12 cellular contexts compared by ENCODE assay signal in the genomic region with DNA sequence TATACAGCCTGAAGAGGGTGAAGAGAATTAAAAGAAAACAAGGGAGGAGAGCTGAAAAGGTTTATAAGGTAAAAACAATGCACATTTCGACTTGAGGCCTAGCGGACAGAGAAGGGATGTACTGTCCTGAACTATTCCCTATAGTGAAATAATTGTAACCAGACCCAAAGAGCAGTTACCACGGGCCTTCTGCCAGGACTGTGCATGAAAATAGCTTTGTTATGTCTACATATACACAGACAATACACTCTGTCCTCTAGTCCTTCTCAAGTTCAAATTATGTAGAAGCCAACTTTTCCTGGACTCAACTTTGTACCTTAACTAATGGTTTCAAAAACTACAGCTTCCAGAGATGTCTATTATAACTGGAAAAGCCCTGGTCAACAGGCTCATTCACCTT.
"Had no signal": no experiment of that assay in that cellular context is flagged by ENCODE, and none has a peak within 500 bp of the region (broad histone marks: within the 10 kb centered on the region; RNA-seq: fewer than 3 reads in every experiment).

No MANE protein-coding gene starts in this region.

- H3K4me3 ChIP-seq: sigmoid colon, suprapubic skin, upper lobe of right lung had no signal

- H3K27ac Mint-ChIP-seq: activated naive CD8-positive, alpha-beta T cell; T-helper 17 cell had no signal

- H3K27me3 Mint-ChIP-seq: activated naive CD8-positive, alpha-beta T cell; T-helper 17 cell had no signal

- H3K27ac ChIP-seq: suprapubic skin, upper lobe of right lung had no signal

- ATAC-seq: stimulated activated naive CD8-positive, alpha-beta T cell treated with anti-CD3 and anti-CD28 coated beads, Interleukin-15, Interleukin-2, amounts not matched to agents 100 U/mL and 50 U/mL, for 24 hours; T-helper 17 cell; upper lobe of right lung had no signal

- H3K27me3 ChIP-seq: sigmoid colon, suprapubic skin, upper lobe of right lung had no signal

- H3K36me3 ChIP-seq: sigmoid colon, suprapubic skin, upper lobe of right lung had no signal

- H3K4me3 Mint-ChIP-seq: activated naive CD8-positive, alpha-beta T cell; neural crest cell; T-helper 17 cell had no signal

- DNase-seq: activated CD4-positive, CD25-positive, alpha-beta regulatory T cell; activated T-cell treated with anti-CD3 and anti-CD28 coated beads, Interleukin-2, amount 50 U/mL, for 1 hour; cortex of kidney; effector memory CD4-positive, alpha-beta T cell; sigmoid colon; stimulated activated CD4-positive, alpha-beta T cell treated with anti-CD3 and anti-CD28 coated beads, Interleukin-2, amount 100 ng/mL, for 48 hours; stimulated activated naive CD8-positive, alpha-beta T cell treated with anti-CD3 and anti-CD28 coated beads, Interleukin-15, Interleukin-2, amounts not matched to agents 100 U/mL and 50 U/mL, for 24 hours; T-helper 17 cell; upper lobe of right lung had no signal

- H3K9me3 Mint-ChIP-seq: neural crest cell had no signal

- H3K4me1 ChIP-seq: upper lobe of right lung had no signal

- H3K9me3 ChIP-seq: sigmoid colon, suprapubic skin, upper lobe of right lung had no signal

- H3K4me1 Mint-ChIP-seq: neural crest cell, T-helper 17 cell had no signal
